Comparison of ENCODE assay signal across 9 cellular contexts in genomic region chr4:78566834-78567501, GRCh38. TPM values are rescaled to one million over a fixed set of nuclear protein-coding genes. Genes with fewer than 3 reads are reported as not detected.
DNase-seq lines count a peak whose midpoint lies in the region; ATAC-seq, FAIRE-seq and TF ChIP-seq lines count a peak whose summit lies in the region.
"Had no signal": no experiment of that assay in that cellular context is flagged by ENCODE, and none has a peak within 500 bp of the region (broad histone marks: within the 10 kb centered on the region; RNA-seq: fewer than 3 reads in every experiment).

No MANE protein-coding gene starts in this region.

- no peak for FAIRE-seq in kidney (lab: Jason Lieb, UNC)

- no peak overlapping the region for H3K9ac ChIP-seq in HUES64 (ENCODE audit: low read depth, low read length)
- no peak overlapping the region for H3K9ac ChIP-seq in kidney (ENCODE audit: low read length in 2 of 2)

- H3K4me3 ChIP-seq in HUES64 (ENCODE audit: low read length) = no peak overlapping the region
- no peak overlapping the region for H3K4me3 ChIP-seq in mesodermal cell (ENCODE audit: extremely low read depth, insufficient read depth, low read length, poor library complexity, severe bottlenecking)
- H3K4me3 ChIP-seq in kidney (ENCODE audit: low read length in 2 of 2) = no peak overlapping the region
- H3K4me3 ChIP-seq in naive thymus-derived CD4-positive, alpha-beta T cell (ENCODE audit: low read length) = no peak overlapping the region

- H3K27me3 ChIP-seq in HUES64 (ENCODE audit: insufficient read depth, low read length) = no peaks in the 10 kb centered on the region
- no peaks in the 10 kb centered on the region for H3K27me3 ChIP-seq in naive thymus-derived CD4-positive, alpha-beta T cell (ENCODE audit: control insufficient read depth in 2 of 2, insufficient read depth in 2 of 2, low read length in 2 of 2)

- intact Hi-C loops in kidney (cut with DNase I) = no loop called here
- intact Hi-C loops in naive thymus-derived CD4-positive, alpha-beta T cell (cut with micrococcal nuclease) = no loop called here

- H3K27ac Mint-ChIP-seq in naive thymus-derived CD4-positive, alpha-beta T cell = no peak overlapping the region

- peaks cover 5 to 27% (median 12%) of the 10 kb centered on the region in 5 donors for H3K27me3 Mint-ChIP-seq in naive thymus-derived CD4-positive, alpha-beta T cell

- no peaks in the 10 kb centered on the region for H3K36me3 Mint-ChIP-seq in naive thymus-derived CD4-positive, alpha-beta T cell

- WGBS in HUES64 = 89% methylated on average over 8 of the region's 8 CpGs
- 93 to 96% methylated on average over 6 to 7 of the region's 8 CpGs for WGBS in mesodermal cell (ENCODE audit: insufficient coverage in 2 of 2), 2 experiments

- H3K4me1 ChIP-seq in HUES64 (ENCODE audit: insufficient read depth, low read length) (peaks cover 47% of the 10 kb centered on the region), mesodermal cell (ENCODE audit: control insufficient read depth, insufficient read depth, low read length, poor library complexity, severe bottlenecking) (peaks cover 45% of the 10 kb centered on the region), kidney (ENCODE audit: control insufficient read depth in 1 of 2, insufficient read depth in 1 of 2, low read depth in 1 of 2, low read length in 2 of 2) (peaks cover 0 to 7% of the 10 kb centered on the region in 2 donors)
- H3K4me1 ChIP-seq in naive thymus-derived CD4-positive, alpha-beta T cell (ENCODE audit: control insufficient read depth in 2 of 2, insufficient read depth in 2 of 2, low read length in 2 of 2) = no peaks in the 10 kb centered on the region

- CTCF ChIA-PET in naive thymus-derived CD4-positive, alpha-beta T cell (lab: Charles Lee) = no interaction called here

- DNase-seq in kidney (no peak), NCI-H2107 treated with DMSO at 0.1 percent for 48 hours (lab: John Stamatoyannopoulos, UW; ENCODE audit: unreplicated experiment) (no peak)
- DNase-seq in naive thymus-derived CD4-positive, alpha-beta T cell = no peak

- POLR2A ChIA-PET in naive thymus-derived CD4-positive, alpha-beta T cell (lab: Charles Lee) = no interaction called here

- H3K9me3 ChIP-seq in HUES64 (ENCODE audit: insufficient read depth, low read depth, low read length) = no peaks in the 10 kb centered on the region
- no peaks in the 10 kb centered on the region for H3K9me3 ChIP-seq in mesodermal cell (ENCODE audit: control insufficient read depth, low read length)
- no peaks in the 10 kb centered on the region for H3K9me3 ChIP-seq in kidney (ENCODE audit: control insufficient read depth in 1 of 2, low read length in 2 of 2)
- H3K9me3 ChIP-seq in naive thymus-derived CD4-positive, alpha-beta T cell (ENCODE audit: control insufficient read depth in 2 of 3, low read length in 3 of 3) = no peaks in the 10 kb centered on the region

- H3K36me3 ChIP-seq in HUES64 (ENCODE audit: insufficient read depth, low read length) (peaks cover 8% of the 10 kb centered on the region; the same call in 1 of the 2 replicates), mesodermal cell (ENCODE audit: control insufficient read depth, insufficient read depth, low read length) (peaks cover 4% of the 10 kb centered on the region), kidney (ENCODE audit: control insufficient read depth in 1 of 2, insufficient read depth in 2 of 2, low read length in 2 of 2) (no peaks in the 10 kb centered on the region)
- H3K36me3 ChIP-seq in naive thymus-derived CD4-positive, alpha-beta T cell (ENCODE audit: control insufficient read depth in 2 of 3, insufficient read depth in 3 of 3, low read length in 3 of 3) = no peaks in the 10 kb centered on the region

- no peak for TF ChIP-seq CTCF in kidney (IDR thresholded peaks at IDR 0.05; ENCODE audit: borderline replicate concordance, extremely low read depth, insufficient read depth)

- no peak overlapping the region for H3K4me3 Mint-ChIP-seq in naive thymus-derived CD4-positive, alpha-beta T cell

- H3K4me1 Mint-ChIP-seq in naive thymus-derived CD4-positive, alpha-beta T cell = peaks cover 0 to 13% (median 0%) of the 10 kb centered on the region in 7 donors

- H3K27ac ChIP-seq in HUES64 (ENCODE audit: low read depth, low read length) = peak overlapping the region; percentile 0; the same call in 1 of the 2 replicates
- peak overlapping the region; percentile 26 for H3K27ac ChIP-seq in mesodermal cell (ENCODE audit: low read depth, low read length, severe bottlenecking)
- no peak overlapping the region for H3K27ac ChIP-seq in kidney (ENCODE audit: low read depth in 2 of 2, low read length in 2 of 2)
- no peak overlapping the region for H3K27ac ChIP-seq in naive thymus-derived CD4-positive, alpha-beta T cell (ENCODE audit: low read depth, low read length)

- ATAC-seq in GM18873 (IDR thresholded peaks at IDR 0.05; ENCODE audit: low FRiP score, unreplicated experiment) (peak; percentile 78), HG02588 (IDR thresholded peaks at IDR 0.05; ENCODE audit: unreplicated experiment) (peak; percentile 89), GM21360 (IDR thresholded peaks at IDR 0.05; ENCODE audit: unreplicated experiment) (no peak)
- ATAC-seq in naive thymus-derived CD4-positive, alpha-beta T cell = no peak

- no peaks in the 10 kb centered on the region for H3K9me3 Mint-ChIP-seq in naive thymus-derived CD4-positive, alpha-beta T cell

RNA-seq across cellular contexts. Expression of gene ANXA3, which starts 15.4 kb away (rescaled TPM):
- 25.5 TPM for polyA plus RNA-seq in HUES64 (2013, experiment 1 of 2)
- polyA plus RNA-seq in HUES64 (2013, experiment 2 of 2) = 22.6 TPM
- 28.9 TPM for polyA plus RNA-seq in mesodermal cell (2013, experiment 1 of 2)
- 49.8 TPM for polyA plus RNA-seq in mesodermal cell (2013, experiment 2 of 2)
- total RNA-seq in kidney = 79.9 TPM
- polyA plus RNA-seq in kidney (ENCODE audit: insufficient read depth, low read depth, low replicate concordance) = 33.7 TPM
- 1 to 10 TPM in 1 of 5 experiments, not detected in 4; 7.4 TPM for total RNA-seq in naive thymus-derived CD4-positive, alpha-beta T cell
- not detected for polyA plus RNA-seq in naive thymus-derived CD4-positive, alpha-beta T cell
- total RNA-seq: LHCN-M2 had no signal

Comparison
In these comparisons a context has a peak if more than half of its experiments do, and no peak if none do; other contexts are left out.
1. ATAC-seq: peak in GM18873 (single experiment) and HG02588 (single experiment); none in naive thymus-derived CD4-positive, alpha-beta T cell (single experiment) and GM21360 (single experiment).
2. H3K27ac ChIP-seq: peak in HUES64 (single experiment) and mesodermal cell (single experiment); none in kidney (0 of 2) and naive thymus-derived CD4-positive, alpha-beta T cell (single experiment).